Comparison of ENCODE assay signal across 16 cellular contexts in genomic region chr3:139199421-139200010, GRCh38.
DNase-seq lines count a peak whose midpoint lies in the region; ATAC-seq and TF ChIP-seq lines count a peak whose summit lies in the region.
"Had no signal": no experiment of that assay in that cellular context is flagged by ENCODE, and none has a peak within 500 bp of the region (broad histone marks: within the 10 kb centered on the region; RNA-seq: fewer than 3 reads in every experiment).

No MANE protein-coding gene starts in this region.

- no peak for ATAC-seq in activated T-helper 17 cell treated with anti-CD3 and anti-CD28 coated beads, Interleukin-2, amount 50 U/mL, for 72 hours (replicated peaks)
- ATAC-seq in HG03460 (IDR thresholded peaks at IDR 0.05; ENCODE audit: unreplicated experiment), result no peak
- ATAC-seq: T-helper 17 cell had no signal

- peaks cover 3% of the 10 kb centered on the region for H3K9me3 ChIP-seq in trophoblast cell (ENCODE audit: insufficient read depth, low read depth, low read length)

- H4K91ac ChIP-seq in trophoblast cell (ENCODE audit: low read depth, low read length), result no peak overlapping the region

- H3K27me3 Mint-ChIP-seq in activated T-helper 17 cell treated with anti-CD3 and anti-CD28 coated beads, Interleukin-2, amount 50 U/mL, for 72 hours, result peaks cover 18% of the 10 kb centered on the region
- H3K27me3 Mint-ChIP-seq: T-helper 17 cell had no signal

- no peak overlapping the region for H2BK120ac ChIP-seq in trophoblast cell (ENCODE audit: insufficient read depth, low read length, poor library complexity)

- peaks cover 2% of the 10 kb centered on the region for H3K79me1 ChIP-seq in trophoblast cell (ENCODE audit: low read length)

- H2AK5ac ChIP-seq in trophoblast cell (ENCODE audit: low read length), result no peak overlapping the region

- H3K27ac ChIP-seq in trophoblast cell (ENCODE audit: low read depth, low read length), result no peak overlapping the region
- H3K27ac ChIP-seq: Peyer's patch had no signal

- no peak for TF ChIP-seq POLR2A in NB4 (IDR thresholded peaks at IDR 0.05; ENCODE audit: extremely low read depth, insufficient read length)

- H2BK12ac ChIP-seq in trophoblast cell (ENCODE audit: low read length), result no peak overlapping the region

- no peak overlapping the region for H3K9ac ChIP-seq in trophoblast cell (ENCODE audit: low read length)

- no peak overlapping the region for H3K4ac ChIP-seq in trophoblast cell (ENCODE audit: low read depth, low read length)

- H3K27me3 ChIP-seq in trophoblast cell (ENCODE audit: insufficient read depth, low read length), result no peaks in the 10 kb centered on the region
- H3K27me3 ChIP-seq: Peyer's patch had no signal

- H3K36me3 Mint-ChIP-seq in activated T-helper 17 cell treated with anti-CD3 and anti-CD28 coated beads, Interleukin-2, amount 50 U/mL, for 72 hours (ENCODE audit: low read depth), result no peaks in the 10 kb centered on the region
- H3K36me3 Mint-ChIP-seq: CD14-positive monocyte had no signal

- WGBS in trophoblast cell (ENCODE audit: extremely low coverage, insufficient coverage, insufficient read length), result no CpG with 5 or more reads among the region's 3 CpGs

- H3K27ac Mint-ChIP-seq in activated T-helper 17 cell treated with anti-CD3 and anti-CD28 coated beads, Interleukin-2, amount 50 U/mL, for 72 hours, result no peak overlapping the region
- H3K27ac Mint-ChIP-seq: CD14-positive monocyte, T-helper 17 cell had no signal

- DNase-seq in GM03348 (ENCODE audit: low spot score) (peak; percentile 13), NB4 (ENCODE audit: low read depth) (peak; percentile 89), choroid plexus epithelial cell (ENCODE audit: low read depth) (peak; percentile 23), trophoblast cell (peak; percentile 87 to 94), NCI-H128 (lab: John Stamatoyannopoulos, UW; ENCODE audit: unreplicated experiment) (no peak), GM10266 (ENCODE audit: extremely low spot score) (no peak)
- DNase-seq: Caco-2, NCI-H1436, NCI-H2081 treated with DMSO at 0.1 percent for 48 hours, NCI-H526 treated with DMSO at 0.1 percent for 48 hours, Peyer's patch, SIG-M5, T-helper 17 cell had no signal

- H2BK5ac ChIP-seq in trophoblast cell (ENCODE audit: low read depth, low read length, poor library complexity), result no peak overlapping the region

- no peaks in the 10 kb centered on the region for H3K36me3 ChIP-seq in trophoblast cell (ENCODE audit: control insufficient read depth in 1 of 2, insufficient read depth in 2 of 2, low read length in 2 of 2)
- H3K36me3 ChIP-seq: Peyer's patch had no signal

- H3K79me2 ChIP-seq in trophoblast cell (ENCODE audit: control insufficient read depth, insufficient read depth, low read length, poor library complexity), result no peaks in the 10 kb centered on the region

- H3K18ac ChIP-seq in trophoblast cell (ENCODE audit: low read length), result no peak overlapping the region

- H3K4me1 ChIP-seq in trophoblast cell (ENCODE audit: control insufficient read depth in 1 of 2, insufficient read depth in 2 of 2, low read length in 2 of 2), result peaks cover 6 to 9% of the 10 kb centered on the region in 2 experiments
- H3K4me1 ChIP-seq: Caco-2, Peyer's patch had no signal

- TF ChIP-seq CTCF in NB4 (IDR thresholded peaks at IDR 0.05; ENCODE audit: low read depth, low read length) (no peak), choroid plexus epithelial cell (conservative IDR thresholded peaks at IDR 0.05; ENCODE audit: low read depth, low read length) (no peak), GM10266 (IDR thresholded peaks at IDR 0.05; ENCODE audit: control insufficient read depth, insufficient read depth, low read depth, missing control alignments) (no peak)

- H3K14ac ChIP-seq in trophoblast cell (ENCODE audit: low read length), result no peak overlapping the region

- no peak overlapping the region for H3K4me2 ChIP-seq in trophoblast cell (ENCODE audit: low read length)

- H4K12ac ChIP-seq in trophoblast cell (ENCODE audit: low read depth, low read length), result no peak overlapping the region

- no peak overlapping the region for H3K23ac ChIP-seq in trophoblast cell (ENCODE audit: low read length)

- H3K9me3 Mint-ChIP-seq in activated T-helper 17 cell treated with anti-CD3 and anti-CD28 coated beads, Interleukin-2, amount 50 U/mL, for 72 hours, result peaks cover 5% of the 10 kb centered on the region

- H4K8ac ChIP-seq in trophoblast cell (ENCODE audit: low read depth, low read length), result no peak overlapping the region

- H3K4me3 Mint-ChIP-seq in activated T-helper 17 cell treated with anti-CD3 and anti-CD28 coated beads, Interleukin-2, amount 50 U/mL, for 72 hours, result no peak overlapping the region
- H3K4me3 Mint-ChIP-seq: CD14-positive monocyte, T-helper 17 cell had no signal

- no peak overlapping the region for H2AFZ ChIP-seq in trophoblast cell (ENCODE audit: insufficient read depth, low read length, poor library complexity)

- no peaks in the 10 kb centered on the region for H3K4me1 Mint-ChIP-seq in activated T-helper 17 cell treated with anti-CD3 and anti-CD28 coated beads, Interleukin-2, amount 50 U/mL, for 72 hours
- H3K4me1 Mint-ChIP-seq: CD14-positive monocyte, T-helper 17 cell had no signal

- H3K4me3 ChIP-seq in NB4 (ENCODE audit: low read depth, low read length), result no peak overlapping the region
- H3K4me3 ChIP-seq in choroid plexus epithelial cell (ENCODE audit: low read depth, low read length), result no peak overlapping the region
- no peak overlapping the region for H3K4me3 ChIP-seq in trophoblast cell (ENCODE audit: low read depth, low read length)
- H3K4me3 ChIP-seq: Peyer's patch had no signal

Comparison
In these comparisons a context has a peak if more than half of its experiments do, and no peak if none do; other contexts are left out.
1. DNase-seq: peak in GM03348 (single experiment), NB4 (single experiment), choroid plexus epithelial cell (single experiment) and trophoblast cell (2 of 2); none in NCI-H128 (single experiment) and GM10266 (single experiment).